In the genomic region with DNA sequence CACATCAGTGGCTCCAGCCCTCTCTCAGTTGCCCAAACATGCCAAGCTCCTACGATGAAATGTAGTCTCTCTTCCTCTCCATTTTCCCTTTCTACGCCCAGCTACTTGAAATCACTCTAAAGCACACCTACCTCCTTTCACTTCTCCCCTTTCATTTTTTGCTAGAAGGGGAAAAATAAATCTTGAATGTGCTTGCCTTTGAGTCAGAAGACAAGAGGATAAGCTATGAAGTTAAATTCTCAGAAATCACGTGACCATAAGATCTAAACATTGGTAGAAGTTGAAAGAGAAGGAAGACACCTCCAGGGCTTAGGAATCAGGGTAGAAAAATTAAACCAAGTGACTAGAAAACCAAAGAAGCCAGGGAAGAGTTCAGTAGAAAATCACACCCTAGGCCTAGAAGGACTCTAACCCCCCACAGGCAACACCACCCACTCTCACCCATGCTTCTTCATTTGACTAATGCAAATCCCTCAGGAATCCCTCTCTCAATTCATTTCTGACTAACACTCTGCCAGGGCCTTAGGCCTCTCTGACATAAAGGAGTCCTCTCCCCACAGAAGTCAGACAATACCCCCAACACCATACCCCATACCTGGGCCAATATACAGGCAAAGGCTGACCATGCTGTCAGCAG, we compare ENCODE assay signal across 20 cellular contexts.
DNase-seq lines count a peak whose midpoint lies in the region; ATAC-seq and TF ChIP-seq lines count a peak whose summit lies in the region.
"Had no signal": no experiment of that assay in that cellular context is flagged by ENCODE, and none has a peak within 500 bp of the region (broad histone marks: within the 10 kb centered on the region; RNA-seq: fewer than 3 reads in every experiment).

No MANE protein-coding gene starts in this region.

- no peaks in the 10 kb centered on the region for H3K36me3 Mint-ChIP-seq in CD8-positive, alpha-beta T cell
- H3K36me3 Mint-ChIP-seq in activated CD8-positive, alpha-beta T cell treated with anti-CD3 and anti-CD28 coated beads for 36 hours (ENCODE audit: low read depth), result peaks cover 19% of the 10 kb centered on the region
- no peaks in the 10 kb centered on the region for H3K36me3 Mint-ChIP-seq in effector memory CD8-positive, alpha-beta T cell (ENCODE audit: insufficient read depth)

- peak overlapping the region; percentile 85 for H3K27ac Mint-ChIP-seq in CD8-positive, alpha-beta T cell
- peak overlapping the region; percentile 93 for H3K27ac Mint-ChIP-seq in activated CD8-positive, alpha-beta T cell treated with anti-CD3 and anti-CD28 coated beads for 36 hours
- peak overlapping the region; percentile 2 to 33 for H3K27ac Mint-ChIP-seq in effector memory CD8-positive, alpha-beta T cell
- H3K27ac Mint-ChIP-seq: HFFc6 had no signal

- DNase-seq in CD1c-positive myeloid dendritic cell (ENCODE audit: extremely low spot score), result peak; percentile 21
- DNase-seq in CD8-positive, alpha-beta T cell, result no peak
- no peak for DNase-seq in activated CD8-positive, alpha-beta T cell treated with anti-CD3 and anti-CD28 coated beads for 36 hours
- DNase-seq in effector memory CD8-positive, alpha-beta T cell, result no peak
- no peak for DNase-seq in iPS-NIHi11 (ENCODE audit: low spot score)
- DNase-seq in DMS 273 (lab: John Stamatoyannopoulos, UW; ENCODE audit: unreplicated experiment), result no peak
- DNase-seq in omental fat pad (ENCODE audit: low spot score), result no peak
- no peak for DNase-seq in SK-N-DZ (ENCODE audit: low spot score)
- DNase-seq: activated CD4-positive, alpha-beta T cell treated with anti-CD3 and anti-CD28 coated beads, Interleukin-2, amount 50 U/mL, for 48 hours; aorta; central memory CD4-positive, alpha-beta T cell; effector CD8-positive, alpha-beta T cell; heart left ventricle; HFFc6; NCI-H1105 treated with DMSO at 0.1 percent for 48 hours; NCI-H2081 treated with DMSO at 0.1 percent for 48 hours; occipital lobe; right cardiac atrium; tibial artery had no signal

- H3K9me3 ChIP-seq in CD8-positive, alpha-beta T cell (ENCODE audit: low read length), result no peaks in the 10 kb centered on the region
- H3K9me3 ChIP-seq: heart left ventricle, tibial artery had no signal

- peak overlapping the region; percentile 30 for H3K4me3 Mint-ChIP-seq in CD8-positive, alpha-beta T cell
- H3K4me3 Mint-ChIP-seq in activated CD8-positive, alpha-beta T cell treated with anti-CD3 and anti-CD28 coated beads for 36 hours, result peak overlapping the region; percentile 29
- no peak overlapping the region for H3K4me3 Mint-ChIP-seq in effector memory CD8-positive, alpha-beta T cell
- H3K4me3 Mint-ChIP-seq: HFFc6 had no signal

- peaks cover 66% of the 10 kb centered on the region for H3K4me1 Mint-ChIP-seq in CD8-positive, alpha-beta T cell (ENCODE audit: low read depth)
- peaks cover 77% of the 10 kb centered on the region for H3K4me1 Mint-ChIP-seq in activated CD8-positive, alpha-beta T cell treated with anti-CD3 and anti-CD28 coated beads for 36 hours (ENCODE audit: low read depth)
- peaks cover 37 to 48% of the 10 kb centered on the region in 2 donors for H3K4me1 Mint-ChIP-seq in effector memory CD8-positive, alpha-beta T cell (ENCODE audit: low read depth in 2 of 2)

- H3K27me3 ChIP-seq in CD8-positive, alpha-beta T cell (ENCODE audit: insufficient read depth, low read length), result no peaks in the 10 kb centered on the region
- H3K27me3 ChIP-seq: heart left ventricle, tibial artery had no signal

- H3K27me3 Mint-ChIP-seq in CD8-positive, alpha-beta T cell (ENCODE audit: low read depth), result no peaks in the 10 kb centered on the region
- H3K27me3 Mint-ChIP-seq in activated CD8-positive, alpha-beta T cell treated with anti-CD3 and anti-CD28 coated beads for 36 hours, result no peaks in the 10 kb centered on the region
- H3K27me3 Mint-ChIP-seq in effector memory CD8-positive, alpha-beta T cell, result no peaks in the 10 kb centered on the region

- peak overlapping the region; percentile 8 for H3K27ac ChIP-seq in CD8-positive, alpha-beta T cell (ENCODE audit: low read depth, low read length)
- H3K27ac ChIP-seq: heart left ventricle, RWPE1, tibial artery had no signal

- peaks cover 46% of the 10 kb centered on the region for H3K4me1 ChIP-seq in CD8-positive, alpha-beta T cell (ENCODE audit: insufficient read depth, low read length)
- H3K4me1 ChIP-seq: tibial artery had no signal

- CTCF ChIA-PET in CD8-positive, alpha-beta T cell (lab: Charles Lee), result no interaction called here
- CTCF ChIA-PET in activated CD8-positive, alpha-beta T cell treated with anti-CD3 and anti-CD28 coated beads for 36 hours (lab: Charles Lee), result interaction anchor here (1.2 kb wide), 2 partner anchors 10 to 12 kb away, joined by 3 to 7 read pairs; no protein-coding TSS in a partner anchor

- no peak for TF ChIP-seq CTCF in CD8-positive, alpha-beta T cell (IDR thresholded peaks at IDR 0.05)
- no peak for TF ChIP-seq CTCF in activated CD8-positive, alpha-beta T cell treated with anti-CD3 and anti-CD28 coated beads for 36 hours (IDR thresholded peaks at IDR 0.05)
- TF ChIP-seq CTCF in omental fat pad (IDR thresholded peaks at IDR 0.05), result no peak

- H3K4me3 ChIP-seq in CD8-positive, alpha-beta T cell (ENCODE audit: low read depth, low read length), result peak overlapping the region; percentile 7
- H3K4me3 ChIP-seq: heart left ventricle, tibial artery had no signal

- POLR2A ChIA-PET in CD8-positive, alpha-beta T cell (lab: Charles Lee), result no interaction called here
- POLR2A ChIA-PET in activated CD8-positive, alpha-beta T cell treated with anti-CD3 and anti-CD28 coated beads for 36 hours (lab: Charles Lee), result interaction anchor here (0.9 to 1.4 kb wide), 4 partner anchors 9 to 84 kb away, joined by 3 to 7 read pairs (median 4); a partner anchor contains a TSS

- no peaks in the 10 kb centered on the region for H3K9me3 Mint-ChIP-seq in CD8-positive, alpha-beta T cell
- peaks cover 4% of the 10 kb centered on the region for H3K9me3 Mint-ChIP-seq in activated CD8-positive, alpha-beta T cell treated with anti-CD3 and anti-CD28 coated beads for 36 hours
- no peaks in the 10 kb centered on the region for H3K9me3 Mint-ChIP-seq in effector memory CD8-positive, alpha-beta T cell

- intact Hi-C loops in CD8-positive, alpha-beta T cell (cut with DNase I, micrococcal nuclease), result no loop called here
- intact Hi-C loops in activated CD8-positive, alpha-beta T cell treated with anti-CD3 and anti-CD28 coated beads for 36 hours (cut with micrococcal nuclease), result loop anchor here (5.0 kb wide), 1 partner anchor 49 kb away; no protein-coding TSS in a partner anchor

- peak; percentile 34 for ATAC-seq in CD8-positive, alpha-beta T cell
- ATAC-seq in activated CD8-positive, alpha-beta T cell treated with anti-CD3 and anti-CD28 coated beads for 36 hours, result peak; percentile 41
- ATAC-seq in effector memory CD8-positive, alpha-beta T cell (replicated peaks), result no peak
- no peak for ATAC-seq in omental fat pad (ENCODE audit: low FRiP score)
- ATAC-seq: heart left ventricle, right cardiac atrium had no signal

- H3K36me3 ChIP-seq in CD8-positive, alpha-beta T cell (ENCODE audit: insufficient read depth, low read length), result no peaks in the 10 kb centered on the region
- H3K36me3 ChIP-seq: heart left ventricle, tibial artery had no signal

Comparison
In these comparisons a context has a peak if more than half of its experiments do, and no peak if none do; other contexts are left out.
1. ATAC-seq: peak in CD8-positive, alpha-beta T cell (single experiment) and activated CD8-positive, alpha-beta T cell treated with anti-CD3 and anti-CD28 coated beads for 36 hours (single experiment); none in effector memory CD8-positive, alpha-beta T cell (single experiment) and omental fat pad (single experiment).
2. H3K27ac Mint-ChIP-seq: peak in every context shown above with its lines; median percentile 93 in activated CD8-positive, alpha-beta T cell treated with anti-CD3 and anti-CD28 coated beads for 36 hours; 85 in CD8-positive, alpha-beta T cell; 18 in effector memory CD8-positive, alpha-beta T cell.
3. H3K4me3 Mint-ChIP-seq: peak in CD8-positive, alpha-beta T cell (single experiment) and activated CD8-positive, alpha-beta T cell treated with anti-CD3 and anti-CD28 coated beads for 36 hours (single experiment); none in effector memory CD8-positive, alpha-beta T cell (0 of 2).